In the genomic region with DNA sequence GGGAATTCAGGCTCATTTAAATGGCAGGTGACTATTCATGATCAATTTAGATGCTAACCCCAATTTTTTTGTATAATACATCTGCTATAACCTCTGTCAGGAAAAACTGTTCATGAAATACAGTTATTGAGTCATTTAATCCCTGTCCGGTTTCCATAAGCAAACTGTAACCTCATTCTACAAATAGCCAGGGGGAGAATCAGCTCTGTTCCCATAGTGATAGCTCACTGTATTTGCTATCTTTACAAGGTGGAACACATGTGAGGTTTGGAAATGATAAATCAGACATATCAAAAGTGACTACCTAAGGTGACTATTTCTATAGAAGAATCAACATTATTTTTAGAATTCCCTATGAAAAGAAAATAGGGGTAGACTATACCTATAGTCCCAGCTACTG, we compare ENCODE assay signal across 20 cellular contexts. TPM values are rescaled to one million over a fixed set of nuclear protein-coding genes. Genes with fewer than 3 reads are reported as not detected.
DNase-seq lines count a peak whose midpoint lies in the region; ATAC-seq, FAIRE-seq and TF ChIP-seq lines count a peak whose summit lies in the region.
"Had no signal": no experiment of that assay in that cellular context is flagged by ENCODE, and none has a peak within 500 bp of the region (broad histone marks: within the 10 kb centered on the region; RNA-seq: fewer than 3 reads in every experiment).

No MANE protein-coding gene starts in this region.

- no peaks in the 10 kb centered on the region for H3K9me3 Mint-ChIP-seq in stimulated activated memory B cell treated with anti-CD40 and anti-IgM and Interleukin-4, amounts not matched to agents 10 μg/mL and 1 μg/mL and 100 μg/mL, for 72 hours
- H3K9me3 Mint-ChIP-seq: CD8-positive, alpha-beta T cell; T-helper 1 cell treated with Interleukin-12 subunit alpha and Interleukin-12 subunit beta and Interleukin-4 antibody, amounts not matched to agents 30 μg/mL and 1 μg/mL, for 36 hours had no signal

- H3K36me3 ChIP-seq in BLaER1 treated with 17β-estradiol and CSF1 and Interleukin-3, amounts not matched to agents 10 nM and 100 nM: peaks cover 11 to 100% (median 36%) of the 10 kb centered on the region in 11 experiments; a peak in 20 of 22 replicates

- H3K27me3 ChIP-seq in BLaER1 treated with 17β-estradiol and CSF1 and Interleukin-3, amounts not matched to agents 10 nM and 100 nM: no peaks in the 10 kb centered on the region
- no peaks in the 10 kb centered on the region for H3K27me3 ChIP-seq in dorsolateral prefrontal cortex
- H3K27me3 ChIP-seq: SJCRH30 had no signal

- H3K4me3 Mint-ChIP-seq in stimulated activated memory B cell treated with anti-CD40 and anti-IgM and Interleukin-4, amounts not matched to agents 10 μg/mL and 1 μg/mL and 100 μg/mL, for 72 hours: no peak overlapping the region
- H3K4me3 Mint-ChIP-seq: CD8-positive, alpha-beta T cell; T-helper 1 cell treated with Interleukin-12 subunit alpha and Interleukin-12 subunit beta and Interleukin-4 antibody, amounts not matched to agents 30 μg/mL and 1 μg/mL, for 36 hours had no signal

- no peaks in the 10 kb centered on the region for H3K27me3 Mint-ChIP-seq in stimulated activated memory B cell treated with anti-CD40 and anti-IgM and Interleukin-4, amounts not matched to agents 10 μg/mL and 1 μg/mL and 100 μg/mL, for 72 hours

- intact Hi-C loops in dorsolateral prefrontal cortex (cut with DNase I): no loop called here

- FAIRE-seq in GM19239 (lab: Jason Lieb, UNC): no peak
- FAIRE-seq: A549, HTR-8/SVneo had no signal

- H3K9me3 ChIP-seq in BLaER1 treated with 17β-estradiol and CSF1 and Interleukin-3, amounts not matched to agents 10 nM and 100 nM (replicated peaks in 1 of 11): no peaks in the 10 kb centered on the region
- H3K9me3 ChIP-seq: A549, SJCRH30 had no signal

- DNase-seq in M059J (ENCODE audit: low read depth): peak; percentile 38
- peak; percentile 73 to 81 for DNase-seq in NCI-H526 (lab: John Stamatoyannopoulos, UW)
- no peak for DNase-seq in dorsolateral prefrontal cortex
- no peak for DNase-seq in DMS153 (lab: John Stamatoyannopoulos, UW)
- DNase-seq in GM19239 (ENCODE audit: insufficient read length, low spot score): no peak
- DNase-seq: CD8-positive, alpha-beta T cell; H7; Kasumi-1; NCI-H1105; NCI-H187 treated with DMSO at 0.1 percent for 48 hours; NCI-H2171 treated with DMSO at 0.1 percent for 48 hours; NCI-H446 treated with DMSO at 0.1 percent for 48 hours; NCI-H82; SJCRH30 had no signal

- H3K4me1 ChIP-seq in BLaER1 treated with 17β-estradiol and CSF1 and Interleukin-3, amounts not matched to agents 10 nM and 100 nM: peaks cover 17 to 85% (median 73%) of the 10 kb centered on the region in 10 experiments
- H3K4me1 ChIP-seq: SJCRH30 had no signal

- peaks cover 48% of the 10 kb centered on the region for H3K36me3 Mint-ChIP-seq in stimulated activated memory B cell treated with anti-CD40 and anti-IgM and Interleukin-4, amounts not matched to agents 10 μg/mL and 1 μg/mL and 100 μg/mL, for 72 hours

- no peaks in the 10 kb centered on the region for H4K20me1 ChIP-seq in BLaER1 treated with 17β-estradiol and CSF1 and Interleukin-3, amounts not matched to agents 10 nM and 100 nM

- H3K27ac ChIP-seq in BLaER1 treated with 17β-estradiol and CSF1 and Interleukin-3, amounts not matched to agents 10 nM and 100 nM: no peak overlapping the region
- peak overlapping the region in 40 of 59 donors; percentile 9 to 94 (median 82) for H3K27ac ChIP-seq in dorsolateral prefrontal cortex
- H3K27ac ChIP-seq: A549, SJCRH30 had no signal

- TF ChIP-seq CTCF in dorsolateral prefrontal cortex (IDR thresholded peaks at IDR 0.05 in 54 of 56, conservative IDR thresholded peaks at IDR 0.05 in 2 of 56; ENCODE audit: low read depth in 1 of 56, partially characterized antibody in 56 of 56): no peak

- H3K9ac ChIP-seq in BLaER1 treated with 17β-estradiol and CSF1 and Interleukin-3, amounts not matched to agents 10 nM and 100 nM: no peak overlapping the region

- H3K4me3 ChIP-seq in BLaER1 treated with 17β-estradiol and CSF1 and Interleukin-3, amounts not matched to agents 10 nM and 100 nM: no peak overlapping the region
- H3K4me3 ChIP-seq in dorsolateral prefrontal cortex: peak overlapping the region in 1 of 59 donors; percentile 26
- H3K4me3 ChIP-seq: A549, SJCRH30 had no signal

- H3K4me2 ChIP-seq in BLaER1 treated with 17β-estradiol and CSF1 and Interleukin-3, amounts not matched to agents 10 nM and 100 nM: peak overlapping the region in 7 of 11 experiments; percentile 67 to 98 (median 80); a peak in 12 of 22 replicates
- H3K4me2 ChIP-seq: A549 had no signal

- no peak for ATAC-seq in stimulated activated memory B cell treated with anti-CD40 and anti-IgM and Interleukin-4, amounts not matched to agents 10 μg/mL and 1 μg/mL and 100 μg/mL, for 72 hours
- ATAC-seq in GM18870 (IDR thresholded peaks at IDR 0.05; ENCODE audit: unreplicated experiment): no peak
- ATAC-seq: A549; CD8-positive, alpha-beta T cell had no signal

- no peaks in the 10 kb centered on the region for H3K4me1 Mint-ChIP-seq in stimulated activated memory B cell treated with anti-CD40 and anti-IgM and Interleukin-4, amounts not matched to agents 10 μg/mL and 1 μg/mL and 100 μg/mL, for 72 hours

- no peak overlapping the region for H3K27ac Mint-ChIP-seq in stimulated activated memory B cell treated with anti-CD40 and anti-IgM and Interleukin-4, amounts not matched to agents 10 μg/mL and 1 μg/mL and 100 μg/mL, for 72 hours
- H3K27ac Mint-ChIP-seq: CD8-positive, alpha-beta T cell; T-helper 1 cell treated with Interleukin-12 subunit alpha and Interleukin-12 subunit beta and Interleukin-4 antibody, amounts not matched to agents 30 μg/mL and 1 μg/mL, for 36 hours had no signal

RNA-seq across cellular contexts. Expression of gene VPS33A, which starts 38.6 kb away (rescaled TPM):
- total RNA-seq in M059J (2014; rRNA removed; shearing (Covaris generic)): 20.5 and 26.2 TPM in 2 replicates
- 10 to 100 TPM; 17.9 to 38.0 (median 28.0) TPM for total RNA-seq in dorsolateral prefrontal cortex

Comparison
In these comparisons a context has a peak if more than half of its experiments do, and no peak if none do; other contexts are left out.
1. H3K27ac ChIP-seq: peak in dorsolateral prefrontal cortex (40 of 59); none in BLaER1 treated with 17β-estradiol and CSF1 and Interleukin-3, amounts not matched to agents 10 nM and 100 nM (0 of 11).
2. DNase-seq: peak in M059J (single experiment) and NCI-H526 (2 of 2); none in dorsolateral prefrontal cortex (0 of 10), DMS153 (single experiment) and GM19239 (single experiment).